29 cellular contexts compared by ENCODE assay signal in genomic region chr3:14135581-14135980, GRCh38.
"Had no signal": no experiment of that assay in that cellular context is flagged by ENCODE, and none has a peak within 500 bp of the region (broad histone marks: within the 10 kb centered on the region; RNA-seq: fewer than 3 reads in every experiment).

No MANE protein-coding gene starts in this region.

- H3K9me3 Mint-ChIP-seq: activated CD4-positive, alpha-beta memory T cell treated with anti-CD3 and anti-CD28 coated beads, Interleukin-2, amount 10 ng/mL, durations not matched to agents 7 days and 5 days; activated naive CD4-positive, alpha-beta T cell treated with anti-CD3 and anti-CD28 coated beads, Interleukin-2, amount 50 U/mL, for 24 hours; activated T-helper 2 cell treated with anti-CD3 and anti-CD28 coated beads, Interferon-gamma antibody, Interleukin-2, Interleukin-4, amounts not matched to agents 10 μg/mL and 5 μg/mL and 100 μg/mL, durations not matched to agents 14 hours and 24 hours and 36 hours; brain had no signal

- ATAC-seq: activated CD4-positive, alpha-beta T cell treated with anti-CD3 and anti-CD28 coated beads for 36 hours had no signal

- H3K4me3 ChIP-seq: ascending aorta, cardiac muscle cell, MG63 had no signal

- DNase-seq: activated CD4-positive, alpha-beta memory T cell treated with anti-CD3 and anti-CD28 coated beads, Interleukin-2, amount 10 ng/mL, durations not matched to agents 7 days and 5 days; activated CD4-positive, alpha-beta T cell treated with anti-CD3 and anti-CD28 coated beads for 36 hours; activated CD4-positive, alpha-beta T cell treated with anti-CD3 and anti-CD28 coated beads, Interleukin-2, amount 50 U/mL, for 1 hour; activated naive CD4-positive, alpha-beta T cell; activated T-cell treated with anti-CD3 and anti-CD28 coated beads for 4 hours; activated T-cell treated with anti-CD3 and anti-CD28 coated beads, Interleukin-2, amount 50 U/mL, for 48 hours; amniotic stem cell; cerebellar nuclear complex; MG63; MV-4-11; NCI-H1092 treated with DMSO at 0.1 percent for 48 hours; NCI-H1417 treated with DMSO at 0.1 percent for 48 hours; NCI-H1694; NCI-H2029; NCI-H345; NCI-H510A; NCI-H69; SIG-M5; T-helper 2 cell; T1000 had no signal

- H3K27ac Mint-ChIP-seq: activated CD4-positive, alpha-beta memory T cell treated with anti-CD3 and anti-CD28 coated beads, Interleukin-2, amount 10 ng/mL, durations not matched to agents 7 days and 5 days; activated CD4-positive, alpha-beta T cell treated with anti-CD3 and anti-CD28 coated beads for 36 hours; activated naive CD4-positive, alpha-beta T cell treated with anti-CD3 and anti-CD28 coated beads, Interleukin-2, amount 50 U/mL, for 24 hours; activated T-helper 2 cell treated with anti-CD3 and anti-CD28 coated beads, Interferon-gamma antibody, Interleukin-2, Interleukin-4, amounts not matched to agents 10 μg/mL and 5 μg/mL and 100 μg/mL, durations not matched to agents 14 hours and 24 hours and 36 hours had no signal

- H3K27me3 ChIP-seq: ascending aorta, cardiac muscle cell, MG63 had no signal

- H3K27ac ChIP-seq: cardiac muscle cell, KMS-11, VCaP had no signal

- FAIRE-seq: RCC 7860, TTC549 had no signal

- H3K4me1 Mint-ChIP-seq: activated CD4-positive, alpha-beta memory T cell treated with anti-CD3 and anti-CD28 coated beads, Interleukin-2, amount 10 ng/mL, durations not matched to agents 7 days and 5 days; brain had no signal

- H3K4me2 ChIP-seq: KMS-11 had no signal

- H3K4me3 Mint-ChIP-seq: activated CD4-positive, alpha-beta memory T cell treated with anti-CD3 and anti-CD28 coated beads, Interleukin-2, amount 10 ng/mL, durations not matched to agents 7 days and 5 days; activated CD4-positive, alpha-beta T cell treated with anti-CD3 and anti-CD28 coated beads for 36 hours; activated naive CD4-positive, alpha-beta T cell treated with anti-CD3 and anti-CD28 coated beads, Interleukin-2, amount 50 U/mL, for 24 hours; brain had no signal

- H3K9me3 ChIP-seq: ascending aorta, MG63 had no signal

- H3K9ac ChIP-seq: KMS-11 had no signal

- H3K27me3 Mint-ChIP-seq: activated CD4-positive, alpha-beta memory T cell treated with anti-CD3 and anti-CD28 coated beads, Interleukin-2, amount 10 ng/mL, durations not matched to agents 7 days and 5 days; activated CD4-positive, alpha-beta T cell treated with anti-CD3 and anti-CD28 coated beads for 36 hours; activated naive CD4-positive, alpha-beta T cell treated with anti-CD3 and anti-CD28 coated beads, Interleukin-2, amount 50 U/mL, for 24 hours had no signal
